In the genomic region with DNA sequence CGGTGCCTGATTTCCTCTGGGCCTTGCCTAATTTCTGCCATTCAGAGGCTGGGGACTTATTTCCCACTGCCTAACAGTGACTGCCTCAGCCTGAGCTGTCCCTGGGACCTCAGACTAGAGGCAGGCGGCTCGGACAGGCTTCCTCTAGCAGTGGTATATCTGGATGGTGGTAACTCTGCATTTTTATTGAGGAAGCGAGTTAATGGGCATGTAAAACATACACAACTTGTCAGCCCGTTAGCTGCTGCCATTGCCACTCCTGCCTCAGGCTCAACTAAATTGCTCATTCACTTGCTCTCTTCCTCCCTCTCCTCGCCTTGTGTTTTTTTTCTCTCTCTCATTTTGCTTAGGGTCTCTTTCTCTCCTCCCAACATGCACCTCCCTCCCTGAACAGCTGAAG, we compare ENCODE assay signal across 20 cellular contexts.
DNase-seq lines count a peak whose midpoint lies in the region; TF ChIP-seq lines count a peak whose summit lies in the region.
"Had no signal": no experiment of that assay in that cellular context is flagged by ENCODE, and none has a peak within 500 bp of the region (broad histone marks: within the 10 kb centered on the region; RNA-seq: fewer than 3 reads in every experiment).

No MANE protein-coding gene starts in this region.

- H2AFZ ChIP-seq in H9 (ENCODE audit: low read length): no peak overlapping the region
- H2AFZ ChIP-seq: GM23248 had no signal

- no peak overlapping the region for H4K5ac ChIP-seq in mesendoderm (ENCODE audit: low read length)
- no peak overlapping the region for H4K5ac ChIP-seq in H9 (ENCODE audit: insufficient read length, low read depth, low read length)

- no peak overlapping the region for H3K14ac ChIP-seq in H9 (ENCODE audit: insufficient read depth, low read length)

- H2BK15ac ChIP-seq in mesendoderm (replicated peaks; ENCODE audit: low read depth) (no peak overlapping the region), H9 (ENCODE audit: low read depth, low read length) (no peak overlapping the region)

- TF ChIP-seq CTCF in H9 (conservative IDR thresholded peaks at IDR 0.05): no peak

- H3K79me1 ChIP-seq in mesendoderm (ENCODE audit: low read length) (no peaks in the 10 kb centered on the region), H9 (ENCODE audit: insufficient read depth, low read depth, low read length, poor library complexity, severe bottlenecking) (no peaks in the 10 kb centered on the region)

- H3K9ac ChIP-seq in mesendoderm (ENCODE audit: low read length): no peak overlapping the region
- H3K9ac ChIP-seq in H9 (ENCODE audit: extremely low read depth, insufficient read length, low read length): no peak overlapping the region
- H3K9ac ChIP-seq: GM23248 had no signal

- no peaks in the 10 kb centered on the region for H3K9me3 ChIP-seq in H9 (ENCODE audit: control insufficient read depth, low read depth, low read length)
- H3K9me3 ChIP-seq: A549 had no signal

- no peak overlapping the region for H3K4me3 Mint-ChIP-seq in H9
- H3K4me3 Mint-ChIP-seq: CD4-positive, alpha-beta T cell; HFFc6 had no signal

- no peak overlapping the region for H3K27ac ChIP-seq in mesendoderm (ENCODE audit: low read depth, low read length)
- no peak overlapping the region for H3K27ac ChIP-seq in H9 (ENCODE audit: insufficient read length, low read depth, low read length)
- H3K27ac ChIP-seq: 22Rv1, A549, C4-2B, GM23248 had no signal

- H3K4me1 Mint-ChIP-seq in H9: peaks cover 0 to 7% of the 10 kb centered on the region in 2 experiments; a peak in 3 of 4 replicates

- H2BK12ac ChIP-seq in H9 (ENCODE audit: insufficient read length, low read depth, low read length): no peak overlapping the region

- H3K79me2 ChIP-seq in mesendoderm (ENCODE audit: control insufficient read depth, insufficient read depth, low read length) (no peaks in the 10 kb centered on the region), H9 (ENCODE audit: insufficient read depth, low read length) (no peaks in the 10 kb centered on the region)

- H4K20me1 ChIP-seq in H9 (ENCODE audit: control insufficient read depth, insufficient read depth, insufficient read length): no peaks in the 10 kb centered on the region

- no peaks in the 10 kb centered on the region for H3K27me3 ChIP-seq in mesendoderm (ENCODE audit: insufficient read depth, low read length, poor library complexity)
- no peaks in the 10 kb centered on the region for H3K27me3 ChIP-seq in H9 (ENCODE audit: insufficient read depth, low read length)

- H4K8ac ChIP-seq in mesendoderm (ENCODE audit: low read depth, low read length) (no peak overlapping the region), H9 (replicated peaks; ENCODE audit: insufficient read length, low read depth, low read length) (no peak overlapping the region)

- H3K23me2 ChIP-seq in H9 (ENCODE audit: insufficient read length, low read depth, low read length, poor library complexity, severe bottlenecking): no peaks in the 10 kb centered on the region

- H2BK5ac ChIP-seq in mesendoderm (ENCODE audit: low read length) (no peak overlapping the region), H9 (ENCODE audit: insufficient read length, low read length) (no peak overlapping the region)

- H3K4ac ChIP-seq in mesendoderm (ENCODE audit: low read depth, low read length) (no peak overlapping the region), H9 (ENCODE audit: low read depth, low read length) (no peak overlapping the region)

- H2BK20ac ChIP-seq in H9 (ENCODE audit: low read depth, low read length, poor library complexity, severe bottlenecking): no peak overlapping the region

- WGBS in mesendoderm (ENCODE audit: extremely low coverage, insufficient coverage, low lambda C conversion rate): no CpG with 5 or more reads among the region's 6 CpGs
- no CpG with 5 or more reads among the region's 6 CpGs for WGBS in H9 (ENCODE audit: extremely low coverage, insufficient read length, low lambda C conversion rate)

- H3K56ac ChIP-seq in mesendoderm (ENCODE audit: low read length): no peak overlapping the region
- H3K56ac ChIP-seq in H9 (ENCODE audit: insufficient read length, low read depth, low read length): no peak overlapping the region

- H2AK5ac ChIP-seq in mesendoderm (ENCODE audit: low read length): no peak overlapping the region
- no peak overlapping the region for H2AK5ac ChIP-seq in H9 (ENCODE audit: insufficient read length, low read length)

- H3K23ac ChIP-seq in mesendoderm (ENCODE audit: low read length) (no peak overlapping the region), H9 (ENCODE audit: insufficient read length, low read depth, low read length) (no peak overlapping the region)

- peak; percentile 2 for DNase-seq in activated effector memory CD4-positive, alpha-beta T cell treated with anti-CD3 and anti-CD28 coated beads, Interleukin-2, amount 50 U/mL, for 16 hours
- no peak for DNase-seq in activated effector memory CD4-positive, alpha-beta T cell treated with Interleukin-2 at 50 U/mL for 16 hours
- DNase-seq in mesendoderm (peak; percentile 20), renal cortical epithelial cell (ENCODE audit: low read depth) (peak; percentile 60), H9 (no peak), GF-D8 (lab: John Stamatoyannopoulos, UW) (no peak), posterior cingulate gyrus (no peak)
- DNase-seq: AML-193; CD4-positive, alpha-beta T cell; DMS153; DMS79; GM23248; HCEC 1CT; HFFc6; IMR-90 had no signal

- no peak overlapping the region for H3K4me3 ChIP-seq in mesendoderm (ENCODE audit: low read length)
- H3K4me3 ChIP-seq: A549, GM12878, GM23248, K562 had no signal

- H3K36me3 ChIP-seq in mesendoderm (ENCODE audit: control insufficient read depth, insufficient read depth, low read length): no peaks in the 10 kb centered on the region

- H3K27me3 Mint-ChIP-seq in H9 (ENCODE audit: low read depth): peaks cover 2% of the 10 kb centered on the region; the same call in 1 of the 2 replicates

- H3K18ac ChIP-seq in mesendoderm (ENCODE audit: low read length) (no peak overlapping the region), H9 (ENCODE audit: insufficient read length, low read depth, low read length) (no peak overlapping the region)

- H2BK120ac ChIP-seq in mesendoderm (ENCODE audit: low read depth, low read length) (no peak overlapping the region), H9 (ENCODE audit: low read depth, low read length, poor library complexity, severe bottlenecking) (no peak overlapping the region)

- H3K4me2 ChIP-seq in mesendoderm (ENCODE audit: low read length): no peak overlapping the region
- H3K4me2 ChIP-seq in H9 (ENCODE audit: insufficient read depth, insufficient read length, low read length): no peak overlapping the region
- H3K4me2 ChIP-seq: A549 had no signal

- no peak overlapping the region for H4K91ac ChIP-seq in H9 (ENCODE audit: insufficient read length, low read depth, low read length)

- H3T11ph ChIP-seq in H9 (ENCODE audit: low read length): no peak overlapping the region

- H3K9me3 Mint-ChIP-seq in H9: no peaks in the 10 kb centered on the region
- H3K9me3 Mint-ChIP-seq: CD4-positive, alpha-beta T cell had no signal

- intact Hi-C loops in posterior cingulate gyrus (cut with DNase I): no loop called here

- H3K4me1 ChIP-seq in mesendoderm (ENCODE audit: control insufficient read depth, low read depth, low read length): no peaks in the 10 kb centered on the region
- H3K4me1 ChIP-seq in H9 (ENCODE audit: insufficient read depth, low read length): no peaks in the 10 kb centered on the region
- H3K4me1 ChIP-seq: A549 had no signal

- no peaks in the 10 kb centered on the region for H3K36me3 Mint-ChIP-seq in H9 (ENCODE audit: insufficient read depth in 1 of 3, low read depth in 3 of 3)

- no peak overlapping the region for H3K27ac Mint-ChIP-seq in H9
- H3K27ac Mint-ChIP-seq: CD4-positive, alpha-beta T cell; HFFc6 had no signal

Comparison
In these comparisons a context has a peak if more than half of its experiments do, and no peak if none do; other contexts are left out.
1. DNase-seq: peak in activated effector memory CD4-positive, alpha-beta T cell treated with anti-CD3 and anti-CD28 coated beads, Interleukin-2, amount 50 U/mL, for 16 hours (single experiment), mesendoderm (single experiment) and renal cortical epithelial cell (single experiment); none in activated effector memory CD4-positive, alpha-beta T cell treated with Interleukin-2 at 50 U/mL for 16 hours (single experiment), H9 (single experiment), GF-D8 (single experiment) and posterior cingulate gyrus (0 of 10).